Comparison of ENCODE assay signal across 18 cellular contexts in the genomic region with DNA sequence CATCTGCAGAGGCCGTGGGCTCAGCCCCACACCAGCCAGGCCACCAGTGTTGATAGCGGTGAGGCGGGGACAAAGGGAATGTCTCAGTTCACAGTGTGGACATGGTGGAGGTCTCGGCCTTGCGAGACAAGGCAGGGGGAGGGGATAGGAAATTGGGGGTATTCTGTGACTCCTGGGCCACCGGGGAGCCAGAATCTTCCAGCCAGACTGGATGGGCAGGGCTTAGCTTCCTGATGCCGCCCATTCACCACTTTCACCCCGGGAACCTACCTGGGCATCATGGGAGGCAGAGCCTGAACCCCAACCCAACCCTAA. TPM values are rescaled to one million over a fixed set of nuclear protein-coding genes. Genes with fewer than 3 reads are reported as not detected.
A peak's percentile ranks its signal among the peaks of the same experiment; 100 is the strongest.
DNase-seq lines count a peak whose midpoint lies in the region; ATAC-seq and TF ChIP-seq lines count a peak whose summit lies in the region.
"Had no signal": no experiment of that assay in that cellular context is flagged by ENCODE, and none has a peak within 500 bp of the region (broad histone marks: within the 10 kb centered on the region; RNA-seq: fewer than 3 reads in every experiment).

No MANE protein-coding gene starts in this region.

- no peak overlapping the region for H3K4me3 Mint-ChIP-seq in dendritic cell treated with granulocyte-macrophage colony-stimulating factor and Interleukin-4, amounts not matched to agents 40 ng/mL and 50 ng/mL, for 4 days
- H3K4me3 Mint-ChIP-seq: CD8-positive, alpha-beta T cell; GM23338; HFFc6 had no signal

- no peak overlapping the region for H3K14ac ChIP-seq in neuronal stem cell (ENCODE audit: low read length)

- ATAC-seq in GM19455 (IDR thresholded peaks at IDR 0.05; ENCODE audit: unreplicated experiment) = no peak
- ATAC-seq: CD8-positive, alpha-beta T cell; GM12878; GM23338 had no signal

- no peak overlapping the region for H3K9ac ChIP-seq in BLaER1 treated with 17β-estradiol and CSF1 and Interleukin-3, amounts not matched to agents 10 nM and 100 nM
- no peak overlapping the region for H3K9ac ChIP-seq in neuronal stem cell (ENCODE audit: low read depth, low read length, poor library complexity)

- H3K9me3 Mint-ChIP-seq in dendritic cell treated with granulocyte-macrophage colony-stimulating factor and Interleukin-4, amounts not matched to agents 40 ng/mL and 50 ng/mL, for 4 days = no peaks in the 10 kb centered on the region
- H3K9me3 Mint-ChIP-seq: CD4-positive, CD25-positive, alpha-beta regulatory T cell; CD8-positive, alpha-beta T cell; GM23338 had no signal

- H2BK5ac ChIP-seq in neuronal stem cell (ENCODE audit: low read length) = no peak overlapping the region

- no CpG with 5 or more reads among the region's 8 CpGs for WGBS in neuronal stem cell (ENCODE audit: extremely low coverage in 2 of 2, insufficient read length in 2 of 2, insufficient replicate concordance in 1 of 2), 2 donors
- WGBS in spleen, 5 donors = 79 to 92% (median 87%) methylated on average over 7 to 8 of the region's 8 CpGs

- no peak for TF ChIP-seq POLR2A in spleen (IDR thresholded peaks at IDR 0.05)

- intact Hi-C loops in dendritic cell treated with granulocyte-macrophage colony-stimulating factor and Interleukin-4, amounts not matched to agents 40 ng/mL and 50 ng/mL, for 4 days (cut with micrococcal nuclease) = no loop called here
- intact Hi-C loops in spleen (cut with DNase I; ENCODE audit: low total_unique reads) = no loop called here

- no peak overlapping the region for H2AFZ ChIP-seq in neuronal stem cell (ENCODE audit: low read length)
- H2AFZ ChIP-seq: GM23338 had no signal

- H3K27ac Mint-ChIP-seq in dendritic cell treated with granulocyte-macrophage colony-stimulating factor and Interleukin-4, amounts not matched to agents 40 ng/mL and 50 ng/mL, for 4 days = peak overlapping the region; percentile 68
- H3K27ac Mint-ChIP-seq: CD4-positive, CD25-positive, alpha-beta regulatory T cell; CD8-positive, alpha-beta T cell; GM23338; HFFc6 had no signal

- H2BK15ac ChIP-seq in neuronal stem cell (ENCODE audit: low read length) = no peak overlapping the region

- peak overlapping the region in 6 of 11 experiments; percentile 59 to 72 (median 66); a peak in 10 of 22 replicates for H3K4me2 ChIP-seq in BLaER1 treated with 17β-estradiol and CSF1 and Interleukin-3, amounts not matched to agents 10 nM and 100 nM
- H3K4me2 ChIP-seq in neuronal stem cell (ENCODE audit: insufficient read depth, low read length, poor library complexity, severe bottlenecking) = no peak overlapping the region
- H3K4me2 ChIP-seq: GM23338 had no signal

- H2AK5ac ChIP-seq in neuronal stem cell (ENCODE audit: low read depth, low read length) = no peak overlapping the region

- H4K8ac ChIP-seq in neuronal stem cell (ENCODE audit: low read depth, low read length) = no peak overlapping the region

- peaks cover 6% of the 10 kb centered on the region for H3K79me1 ChIP-seq in neuronal stem cell (ENCODE audit: low read depth, low read length)

- no peak overlapping the region for H2BK120ac ChIP-seq in neuronal stem cell (ENCODE audit: low read depth, low read length)

- no peak overlapping the region for H3K27ac ChIP-seq in BLaER1 treated with 17β-estradiol and CSF1 and Interleukin-3, amounts not matched to agents 10 nM and 100 nM
- no peak overlapping the region for H3K27ac ChIP-seq in neuronal stem cell (replicated peaks; ENCODE audit: low read length)
- no peak overlapping the region for H3K27ac ChIP-seq in spleen
- H3K27ac ChIP-seq: C4-2B had no signal

- no peak for TF ChIP-seq CTCF in spleen (IDR thresholded peaks at IDR 0.05 in 8 of 11, conservative IDR thresholded peaks at IDR 0.05 in 3 of 11)

- H2BK12ac ChIP-seq in neuronal stem cell (ENCODE audit: low read length) = no peak overlapping the region

- H3K4ac ChIP-seq in neuronal stem cell (ENCODE audit: low read length) = no peak overlapping the region

- no peaks in the 10 kb centered on the region for H3K9me3 ChIP-seq in BLaER1 treated with 17β-estradiol and CSF1 and Interleukin-3, amounts not matched to agents 10 nM and 100 nM (replicated peaks in 1 of 11)
- no peaks in the 10 kb centered on the region for H3K9me3 ChIP-seq in neuronal stem cell (replicated peaks in 1 of 2; ENCODE audit: control insufficient read depth in 2 of 2, insufficient read depth in 1 of 2, low read depth in 1 of 2, low read length in 2 of 2)
- no peaks in the 10 kb centered on the region for H3K9me3 ChIP-seq in spleen
- H3K9me3 ChIP-seq: Caco-2, HAP-1 had no signal

- no peak overlapping the region for H3K23ac ChIP-seq in neuronal stem cell (ENCODE audit: low read depth, low read length, poor library complexity)

- H3K4me1 Mint-ChIP-seq in dendritic cell treated with granulocyte-macrophage colony-stimulating factor and Interleukin-4, amounts not matched to agents 40 ng/mL and 50 ng/mL, for 4 days (ENCODE audit: low read depth) = peaks cover 37% of the 10 kb centered on the region

- H4K91ac ChIP-seq in neuronal stem cell (ENCODE audit: low read depth, low read length, poor library complexity) = peak overlapping the region; percentile 69

- peaks cover 5% of the 10 kb centered on the region for H3K27me3 Mint-ChIP-seq in dendritic cell treated with granulocyte-macrophage colony-stimulating factor and Interleukin-4, amounts not matched to agents 40 ng/mL and 50 ng/mL, for 4 days
- H3K27me3 Mint-ChIP-seq: CD4-positive, CD25-positive, alpha-beta regulatory T cell had no signal

- peaks cover 0 to 31% (median 0%) of the 10 kb centered on the region in 11 experiments; a peak in 6 of 22 replicates for H4K20me1 ChIP-seq in BLaER1 treated with 17β-estradiol and CSF1 and Interleukin-3, amounts not matched to agents 10 nM and 100 nM

- DNase-seq in neuronal stem cell (ENCODE audit: low spot score) = no peak
- DNase-seq in spleen = peak; percentile 46
- no peak for DNase-seq in GOT3 (lab: John Stamatoyannopoulos, UW)
- DNase-seq: Caco-2; CD4-positive, CD25-positive, alpha-beta regulatory T cell; CD8-positive, alpha-beta T cell; DMS 273 treated with DMSO at 0.1 percent for 48 hours; DMS79; EL; GDM1; HFFc6 had no signal

- peaks cover 26 to 50% (median 37%) of the 10 kb centered on the region in 10 experiments for H3K4me1 ChIP-seq in BLaER1 treated with 17β-estradiol and CSF1 and Interleukin-3, amounts not matched to agents 10 nM and 100 nM
- H3K4me1 ChIP-seq in neuronal stem cell (ENCODE audit: control insufficient read depth in 2 of 2, insufficient read depth in 1 of 2, low read depth in 1 of 2, low read length in 2 of 2) (peaks cover 0 to 5% of the 10 kb centered on the region in 2 donors), spleen (peaks cover 5 to 12% (median 8%) of the 10 kb centered on the region in 6 donors)
- H3K4me1 ChIP-seq: HAP-1 had no signal

- H3K18ac ChIP-seq in neuronal stem cell (ENCODE audit: low read length) = peak overlapping the region; percentile 58

- no peak overlapping the region for H3K4me3 ChIP-seq in BLaER1 treated with 17β-estradiol and CSF1 and Interleukin-3, amounts not matched to agents 10 nM and 100 nM
- H3K4me3 ChIP-seq in neuronal stem cell (ENCODE audit: low read length in 2 of 2) (no peak overlapping the region), spleen (no peak overlapping the region)
- H3K4me3 ChIP-seq: GM12878, GM23338, HAP-1 had no signal

- H3K36me3 Mint-ChIP-seq in dendritic cell treated with granulocyte-macrophage colony-stimulating factor and Interleukin-4, amounts not matched to agents 40 ng/mL and 50 ng/mL, for 4 days (ENCODE audit: low read depth) = peaks cover 15% of the 10 kb centered on the region
- H3K36me3 Mint-ChIP-seq: CD4-positive, CD25-positive, alpha-beta regulatory T cell; CD8-positive, alpha-beta T cell had no signal

- no peaks in the 10 kb centered on the region for H3K27me3 ChIP-seq in BLaER1 treated with 17β-estradiol and CSF1 and Interleukin-3, amounts not matched to agents 10 nM and 100 nM
- H3K27me3 ChIP-seq in neuronal stem cell (ENCODE audit: control insufficient read depth in 3 of 3, insufficient read depth in 3 of 3, low read depth in 1 of 3, low read length in 3 of 3) = peaks cover 0 to 5% (median 0%) of the 10 kb centered on the region in 3 experiments
- peaks cover 0 to 11% (median 0%) of the 10 kb centered on the region in 7 donors for H3K27me3 ChIP-seq in spleen (replicated peaks in 1 of 7)

- H3K36me3 ChIP-seq in BLaER1 treated with 17β-estradiol and CSF1 and Interleukin-3, amounts not matched to agents 10 nM and 100 nM = peaks cover 0 to 11% (median 0%) of the 10 kb centered on the region in 11 experiments; a peak in 3 of 22 replicates
- H3K36me3 ChIP-seq in neuronal stem cell (replicated peaks in 1 of 2; ENCODE audit: control insufficient read depth in 2 of 2, insufficient read depth in 2 of 2, low read length in 2 of 2) (peaks cover 5 to 7% of the 10 kb centered on the region in 2 donors), spleen (peaks cover 0 to 4% (median 0%) of the 10 kb centered on the region in 6 donors)
- H3K36me3 ChIP-seq: HAP-1 had no signal

RNA-seq across cellular contexts. Expression of a gene that starts 5.1 kb away (rescaled TPM):
- 4.0 TPM for polyA plus RNA-seq in neuronal stem cell (2013, experiment 1 of 2)
- 3.9 TPM for polyA plus RNA-seq in neuronal stem cell (2013, experiment 2 of 2)
- 1 to 10 TPM; 1.3 to 4.9 (median 3.4) TPM for total RNA-seq in spleen
- under 1 TPM; 0.24 to 0.86 (median 0.26) TPM for polyA plus RNA-seq in spleen
- total RNA-seq: HFFc6 had no signal
